33 cellular contexts compared by ENCODE assay signal in genomic region chr2:20704886-20705285, GRCh38. TPM values are rescaled to one million over a fixed set of nuclear protein-coding genes. Genes with fewer than 3 reads are reported as not detected.
"Had no signal": no experiment of that assay in that cellular context is flagged by ENCODE, and none has a peak within 500 bp of the region (broad histone marks: within the 10 kb centered on the region; RNA-seq: fewer than 3 reads in every experiment).

No MANE protein-coding gene starts in this region.

- H3K27ac Mint-ChIP-seq: activated B cell treated with CpG ODN at 0.5 μM for 24 hours; activated CD4-positive, alpha-beta memory T cell treated with anti-CD3 and anti-CD28 coated beads for 36 hours; activated CD8-positive, alpha-beta memory T cell treated with anti-CD3 and anti-CD28 coated beads, Interleukin-2, amount 10 ng/mL, durations not matched to agents 7 days and 5 days; activated naive CD8-positive, alpha-beta T cell treated with anti-CD3 and anti-CD28 coated beads for 36 hours; T-cell had no signal

- DNase-seq: activated B cell treated with CpG ODN at 0.5 μM for 24 hours; activated CD4-positive, alpha-beta memory T cell treated with anti-CD3 and anti-CD28 coated beads for 36 hours; activated CD4-positive, alpha-beta T cell treated with anti-CD3 and anti-CD28 coated beads for 4 hours; activated CD4-positive, alpha-beta T cell treated with anti-CD3 and anti-CD28 coated beads, Interleukin-2, amount 50 U/mL, for 1 hour; activated CD4-positive, CD25-positive, alpha-beta regulatory T cell treated with anti-CD3 and anti-CD28 coated beads, Interleukin-2, amount 50 U/mL, for 72 hours; activated CD8-positive, alpha-beta memory T cell treated with anti-CD3 and anti-CD28 coated beads for 24 hours; activated CD8-positive, alpha-beta memory T cell treated with anti-CD3 and anti-CD28 coated beads, Interleukin-2, amount 10 ng/mL, durations not matched to agents 7 days and 5 days; activated CD8-positive, alpha-beta memory T cell treated with anti-CD3 and anti-CD28 coated beads, Interleukin-2, amount 50 U/mL, for 48 hours; activated effector memory CD4-positive, alpha-beta T cell treated with anti-CD3 and anti-CD28 coated beads, Interleukin-2, amount 50 U/mL, for 16 hours; activated naive CD4-positive, alpha-beta T cell; activated naive CD4-positive, alpha-beta T cell treated with anti-CD3 and anti-CD28 coated beads, Interleukin-2, amount 50 U/mL, for 16 hours; activated naive CD8-positive, alpha-beta T cell treated with anti-CD3 and anti-CD28 coated beads for 36 hours; activated T-cell treated with anti-CD3 and anti-CD28 coated beads, Interleukin-2, amount 50 U/mL, for 48 hours; amniotic stem cell; aorta; brain microvascular endothelial cell; central memory CD4-positive, alpha-beta T cell; Kasumi-1; MM.1S; MV-4-11; NCI-H1092; NCI-H1436 treated with DMSO at 0.1 percent for 48 hours; NCI-H1694 treated with DMSO at 0.1 percent for 48 hours; NCI-H2029; NCI-H345; NCI-H524 treated with DMSO at 0.1 percent for 48 hours; SIG-M5; T-cell; T-helper 2 cell; T-helper 9 cell had no signal

- H3K4me3 Mint-ChIP-seq: activated B cell treated with CpG ODN at 0.5 μM for 24 hours; activated CD4-positive, alpha-beta memory T cell treated with anti-CD3 and anti-CD28 coated beads for 36 hours; activated CD8-positive, alpha-beta memory T cell treated with anti-CD3 and anti-CD28 coated beads, Interleukin-2, amount 10 ng/mL, durations not matched to agents 7 days and 5 days; activated naive CD8-positive, alpha-beta T cell treated with anti-CD3 and anti-CD28 coated beads for 36 hours; T-cell had no signal

- H3K27me3 Mint-ChIP-seq: activated B cell treated with CpG ODN at 0.5 μM for 24 hours; activated CD4-positive, alpha-beta memory T cell treated with anti-CD3 and anti-CD28 coated beads for 36 hours; activated CD8-positive, alpha-beta memory T cell treated with anti-CD3 and anti-CD28 coated beads, Interleukin-2, amount 10 ng/mL, durations not matched to agents 7 days and 5 days; activated naive CD8-positive, alpha-beta T cell treated with anti-CD3 and anti-CD28 coated beads for 36 hours; T-cell had no signal

- H3K9me3 Mint-ChIP-seq: activated B cell treated with CpG ODN at 0.5 μM for 24 hours; activated CD4-positive, alpha-beta memory T cell treated with anti-CD3 and anti-CD28 coated beads for 36 hours; activated naive CD8-positive, alpha-beta T cell treated with anti-CD3 and anti-CD28 coated beads for 36 hours; T-cell had no signal

- ATAC-seq: activated CD8-positive, alpha-beta memory T cell treated with anti-CD3 and anti-CD28 coated beads, Interleukin-2, amount 10 ng/mL, durations not matched to agents 7 days and 5 days; Panc1; Right ventricle myocardium inferior; SK-N-SH treated with all-trans-retinoic acid at 6 μM for 48 hours; T-cell had no signal

RNA-seq across cellular contexts. Expression of gene GDF7, which starts 37.9 kb away (rescaled TPM):
- total RNA-seq: activated CD8-positive, alpha-beta memory T cell treated with anti-CD3 and anti-CD28 coated beads, Interleukin-2, amount 10 ng/mL, durations not matched to agents 7 days and 5 days; activated naive CD8-positive, alpha-beta T cell treated with anti-CD3 and anti-CD28 coated beads for 36 hours had no signal
